Comparison of ENCODE assay signal across 31 cellular contexts in the genomic region with DNA sequence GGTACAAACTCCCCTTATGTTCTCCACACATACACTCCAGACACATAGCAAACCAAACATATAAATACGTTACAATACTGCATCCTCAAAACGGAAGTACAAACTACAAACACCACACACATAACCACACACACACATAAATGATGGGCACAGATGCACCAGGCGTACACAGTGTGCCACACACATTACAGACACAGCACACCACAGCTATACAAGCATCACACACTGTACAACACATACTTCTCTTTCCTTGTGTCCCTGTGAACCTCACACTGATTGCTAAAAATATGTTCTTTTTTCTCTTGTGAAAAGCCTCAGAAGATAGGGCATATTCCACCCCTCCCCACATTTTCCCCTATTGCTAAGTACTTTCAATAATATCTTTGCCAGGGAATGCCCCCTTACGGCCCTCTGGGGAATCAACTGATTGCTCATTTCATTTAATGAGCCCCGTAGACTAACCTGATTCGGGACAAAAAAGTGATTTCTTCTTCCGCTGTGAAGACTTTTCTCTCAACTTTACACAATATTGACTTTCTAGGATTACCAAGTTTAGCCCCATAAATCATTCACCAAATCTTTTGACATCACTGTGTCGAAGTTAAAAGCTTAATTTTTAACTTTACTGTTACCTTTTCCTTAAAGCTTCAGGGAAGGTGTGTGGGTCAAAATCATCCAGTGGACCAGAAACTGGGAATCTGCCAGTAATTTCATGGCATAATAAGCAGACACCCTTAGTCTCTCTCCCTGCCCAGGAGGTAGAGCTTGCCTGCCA. TPM values are rescaled to one million over a fixed set of nuclear protein-coding genes. Genes with fewer than 3 reads are reported as not detected.
DNase-seq lines count a peak whose midpoint lies in the region; TF ChIP-seq lines count a peak whose summit lies in the region.
"Had no signal": no experiment of that assay in that cellular context is flagged by ENCODE, and none has a peak within 500 bp of the region (broad histone marks: within the 10 kb centered on the region; RNA-seq: fewer than 3 reads in every experiment).

A gene with protein sequence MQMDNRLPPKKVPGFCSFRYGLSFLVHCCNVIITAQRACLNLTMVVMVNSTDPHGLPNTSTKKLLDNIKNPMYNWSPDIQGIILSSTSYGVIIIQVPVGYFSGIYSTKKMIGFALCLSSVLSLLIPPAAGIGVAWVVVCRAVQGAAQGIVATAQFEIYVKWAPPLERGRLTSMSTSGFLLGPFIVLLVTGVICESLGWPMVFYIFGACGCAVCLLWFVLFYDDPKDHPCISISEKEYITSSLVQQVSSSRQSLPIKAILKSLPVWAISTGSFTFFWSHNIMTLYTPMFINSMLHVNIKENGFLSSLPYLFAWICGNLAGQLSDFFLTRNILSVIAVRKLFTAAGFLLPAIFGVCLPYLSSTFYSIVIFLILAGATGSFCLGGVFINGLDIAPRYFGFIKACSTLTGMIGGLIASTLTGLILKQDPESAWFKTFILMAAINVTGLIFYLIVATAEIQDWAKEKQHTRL (minus strand): TSS at position 521 of the 775 bp plus-strand sequence. CDS start 1,495 bp downstream, outside the sequence.

- H2BK120ac ChIP-seq in neuronal stem cell (ENCODE audit: low read depth, low read length): no peak within 1 kb of the TSS

- in situ Hi-C loops in Caki2 (cut with HindIII; ENCODE audit: low pct_unique_long_range_greater_than_20kb, low sequenced_read_pairs): no loop called here

- H3K36me3 ChIP-seq in kidney epithelial cell (ENCODE audit: control insufficient read depth, insufficient read depth, low read length) (no peaks in the 10 kb centered on the region), neuronal stem cell (replicated peaks in 1 of 2; ENCODE audit: control insufficient read depth in 2 of 2, insufficient read depth in 2 of 2, low read length in 2 of 2) (no peaks in the 10 kb centered on the region), uterus (no peaks in the 10 kb centered on the region)

- no peaks in the 10 kb centered on the region for H3K4me1 ChIP-seq in neuronal stem cell (ENCODE audit: control insufficient read depth in 2 of 2, insufficient read depth in 1 of 2, low read depth in 1 of 2, low read length in 2 of 2)
- no peaks in the 10 kb centered on the region for H3K4me1 ChIP-seq in uterus

- 100% methylated on average over 2 of the region's 8 CpGs; no CpG with 5 or more reads in 1 of the 2 donors for WGBS in neuronal stem cell (ENCODE audit: extremely low coverage in 2 of 2, insufficient read length in 2 of 2, insufficient replicate concordance in 1 of 2), 2 donors

- no peak within 1 kb of the TSS for H3K23ac ChIP-seq in neuronal stem cell (ENCODE audit: low read depth, low read length, poor library complexity)

- H3K36me3 Mint-ChIP-seq in endothelial cell (ENCODE audit: low read depth, unreplicated experiment): no peaks in the 10 kb centered on the region

- no peak within 1 kb of the TSS for H2BK15ac ChIP-seq in neuronal stem cell (ENCODE audit: low read length)

- H3K4me3 ChIP-seq in kidney epithelial cell (ENCODE audit: low read depth, low read length) (no peak within 1 kb of the TSS), neuronal stem cell (ENCODE audit: low read length in 2 of 2) (no peak within 1 kb of the TSS), uterus (no peak within 1 kb of the TSS)

- no peak within 1 kb of the TSS for H3K4me3 Mint-ChIP-seq in endothelial cell (ENCODE audit: unreplicated experiment)
- H3K4me3 Mint-ChIP-seq: activated T-cell treated with anti-CD3 and anti-CD28 coated beads, Interleukin-2, amount 50 U/mL, for 4 hours; HFFc6 had no signal

- H2AK5ac ChIP-seq in neuronal stem cell (ENCODE audit: low read depth, low read length): no peak within 1 kb of the TSS

- H2BK5ac ChIP-seq in neuronal stem cell (ENCODE audit: low read length): no peak within 1 kb of the TSS

- no peak within 1 kb of the TSS for H3K4me2 ChIP-seq in neuronal stem cell (ENCODE audit: insufficient read depth, low read length, poor library complexity, severe bottlenecking)

- peak within 1 kb of the TSS; percentile 17 for H3K18ac ChIP-seq in neuronal stem cell (ENCODE audit: low read length)

- no peak within 1 kb of the TSS for H3K4ac ChIP-seq in neuronal stem cell (ENCODE audit: low read length)

- H3K9me3 Mint-ChIP-seq in endothelial cell (ENCODE audit: unreplicated experiment): no peaks in the 10 kb centered on the region
- H3K9me3 Mint-ChIP-seq: activated T-cell treated with anti-CD3 and anti-CD28 coated beads, Interleukin-2, amount 50 U/mL, for 4 hours; HFFc6 had no signal

- H4K91ac ChIP-seq in neuronal stem cell (ENCODE audit: low read depth, low read length, poor library complexity): no peak within 1 kb of the TSS

- H3K27me3 ChIP-seq in kidney epithelial cell (ENCODE audit: control insufficient read depth, insufficient read depth, low read length): no peaks in the 10 kb centered on the region
- peaks cover 0 to 4% (median 0%) of the 10 kb centered on the region in 3 experiments for H3K27me3 ChIP-seq in neuronal stem cell (ENCODE audit: control insufficient read depth in 3 of 3, insufficient read depth in 3 of 3, low read depth in 1 of 3, low read length in 3 of 3)
- no peaks in the 10 kb centered on the region for H3K27me3 ChIP-seq in uterus

- intact Hi-C loops in uterus (cut with DNase I; ENCODE audit: low total_unique reads): no loop called here

- no peak within 1 kb of the TSS for H3K27ac Mint-ChIP-seq in endothelial cell (ENCODE audit: unreplicated experiment)
- H3K27ac Mint-ChIP-seq: HFFc6 had no signal

- no peak within 1 kb of the TSS for H3K14ac ChIP-seq in neuronal stem cell (ENCODE audit: low read length)

- H3K9me3 ChIP-seq in neuronal stem cell (replicated peaks in 1 of 2; ENCODE audit: control insufficient read depth in 2 of 2, insufficient read depth in 1 of 2, low read depth in 1 of 2, low read length in 2 of 2) (no peaks in the 10 kb centered on the region), uterus (no peaks in the 10 kb centered on the region)

- no peak within 1 kb of the TSS for H3K9ac ChIP-seq in neuronal stem cell (ENCODE audit: low read depth, low read length, poor library complexity)

- H3K27me3 Mint-ChIP-seq in endothelial cell (ENCODE audit: unreplicated experiment): no peaks in the 10 kb centered on the region

- peak; percentile 57 for DNase-seq in Caki2 (ENCODE audit: low read depth)
- peak; percentile 3 for DNase-seq in M059J (ENCODE audit: low read depth)
- peak; percentile 12 for DNase-seq in kidney epithelial cell (ENCODE audit: low read depth)
- DNase-seq in neuronal stem cell (ENCODE audit: low spot score): no peak
- no peak for DNase-seq in uterus
- DNase-seq in HuH-7 (ENCODE audit: low spot score): no peak
- DNase-seq in NCI-H1930 (lab: John Stamatoyannopoulos, UW): no peak
- no peak for DNase-seq in endothelial cell (ENCODE audit: low spot score)
- DNase-seq: activated CD4-positive, alpha-beta T cell treated with anti-CD3 and anti-CD28 coated beads for 48 hours; activated naive CD4-positive, alpha-beta T cell; activated T-cell treated with anti-CD3 and anti-CD28 coated beads, Interleukin-2, amount 50 U/mL, for 4 hours; amygdala; C1 segment of cervical spinal cord; cortex of kidney; HFFc6; islet precursor cell; KBM-7; mesenchymal stem cell; MV-4-11; NCI-H1694 treated with DMSO at 0.1 percent for 48 hours; NCI-H226; NCI-H774; nucleus accumbens; small intestine; stimulated activated CD4-positive, alpha-beta T cell treated with anti-CD3 and anti-CD28 coated beads, Interleukin-1b, Interleukin-23, amount 100 ng/mL, for 48 hours; substantia nigra had no signal

- H2BK12ac ChIP-seq in neuronal stem cell (ENCODE audit: low read length): no peak within 1 kb of the TSS

- peak; percentile 15 for TF ChIP-seq CTCF in kidney epithelial cell (IDR thresholded peaks at IDR 0.05; ENCODE audit: insufficient read depth, low read length, poor library complexity, severe bottlenecking)
- no peak for TF ChIP-seq CTCF in uterus (IDR thresholded peaks at IDR 0.05)
- TF ChIP-seq CTCF in endothelial cell (IDR thresholded peaks at IDR 0.05; ENCODE audit: unreplicated experiment): no peak

- no peaks in the 10 kb centered on the region for H3K79me1 ChIP-seq in neuronal stem cell (ENCODE audit: low read depth, low read length)

- H2AFZ ChIP-seq in neuronal stem cell (ENCODE audit: low read length): no peak within 1 kb of the TSS

- H3K4me1 Mint-ChIP-seq in endothelial cell (ENCODE audit: unreplicated experiment): peaks cover 2% of the 10 kb centered on the region

- TF ChIP-seq POLR2A in uterus (IDR thresholded peaks at IDR 0.05): no peak

- H3K27ac ChIP-seq in neuronal stem cell (replicated peaks; ENCODE audit: low read length): no peak within 1 kb of the TSS
- H3K27ac ChIP-seq in uterus: no peak within 1 kb of the TSS
- H3K27ac ChIP-seq: VCaP had no signal

- H4K8ac ChIP-seq in neuronal stem cell (ENCODE audit: low read depth, low read length): no peak within 1 kb of the TSS

RNA-seq across cellular contexts. Expression of the gene that starts here (rescaled TPM):
- total RNA-seq in Caki2 (2014; rRNA removed; shearing (Covaris generic); ENCODE audit: low replicate concordance): 0.24 and 0.64 TPM in 2 replicates
- not detected in 2 replicates for total RNA-seq in M059J (2014; rRNA removed; shearing (Covaris generic))
- total RNA-seq in kidney epithelial cell (not detected in 2 replicates), uterus (not detected), endothelial cell (ENCODE audit: unreplicated experiment) (not detected)
- not detected for polyA plus RNA-seq in neuronal stem cell (2013, experiment 1 of 2)
- not detected for polyA plus RNA-seq in neuronal stem cell (2013, experiment 2 of 2)
- total RNA-seq: activated T-cell treated with anti-CD3 and anti-CD28 coated beads, Interleukin-2, amount 50 U/mL, for 4 hours; bronchial epithelial cell; G401; HFFc6; HT-29 had no signal
- polyA plus RNA-seq: AG04450, small intestine had no signal

Comparison
In these comparisons a context has a peak if more than half of its experiments do, and no peak if none do; other contexts are left out.
1. Peak in DNase-seq in Caki2; RNA of the gene not detected or under 1 TPM.
2. Peak in DNase-seq in M059J; RNA of the gene not detected or under 1 TPM.
3. Peak in DNase-seq in kidney epithelial cell; RNA of the gene not detected or under 1 TPM.